Comparison of ENCODE assay signal across 39 cellular contexts in genomic region chr20:38331814-38332213, GRCh38. TPM values are rescaled to one million over a fixed set of nuclear protein-coding genes. Genes with fewer than 3 reads are reported as not detected.
"Had no signal": no experiment of that assay in that cellular context is flagged by ENCODE, and none has a peak within 500 bp of the region (broad histone marks: within the 10 kb centered on the region; RNA-seq: fewer than 3 reads in every experiment).

No MANE protein-coding gene starts in this region.

- H3K4me3 ChIP-seq: ascending aorta, cardiac muscle cell had no signal

- H3K36me3 Mint-ChIP-seq: activated CD8-positive, alpha-beta memory T cell treated with anti-CD3 and anti-CD28 coated beads, Interleukin-2, amount 10 ng/mL, durations not matched to agents 7 days and 5 days; activated naive CD4-positive, alpha-beta T cell treated with anti-CD3 and anti-CD28 coated beads, Interleukin-2, amount 10 ng/mL, durations not matched to agents 7 days and 5 days; activated naive CD4-positive, alpha-beta T cell treated with anti-CD3 and anti-CD28 coated beads, Interleukin-2, amount 50 U/mL, for 24 hours; activated naive CD8-positive, alpha-beta T cell; activated naive CD8-positive, alpha-beta T cell treated with anti-CD3 and anti-CD28 coated beads, Interleukin-2, amount 10 ng/mL, durations not matched to agents 7 days and 5 days; brain had no signal

- H3K9me3 Mint-ChIP-seq: activated CD4-positive, alpha-beta memory T cell treated with anti-CD3 and anti-CD28 coated beads, Interleukin-2, amount 10 ng/mL, durations not matched to agents 7 days and 5 days; activated CD4-positive, alpha-beta T cell treated with anti-CD3 and anti-CD28 coated beads, Interleukin-2, amount 10 ng/mL, durations not matched to agents 7 days and 5 days; activated naive CD4-positive, alpha-beta T cell treated with anti-CD3 and anti-CD28 coated beads, Interleukin-2, amount 10 ng/mL, durations not matched to agents 7 days and 5 days; activated naive CD4-positive, alpha-beta T cell treated with anti-CD3 and anti-CD28 coated beads, Interleukin-2, amount 50 U/mL, for 24 hours; activated naive CD8-positive, alpha-beta T cell treated with anti-CD3 and anti-CD28 coated beads, Interleukin-2, amount 50 U/mL, for 24 hours; activated T-cell treated with anti-CD3 and anti-CD28 coated beads, Interleukin-2, amount 50 U/mL, for 24 hours; activated T-helper 2 cell treated with anti-CD3 and anti-CD28 coated beads, Interferon-gamma antibody, Interleukin-2, Interleukin-4, amounts not matched to agents 10 μg/mL and 5 μg/mL and 100 μg/mL, durations not matched to agents 14 hours and 24 hours and 36 hours; central memory CD8-positive, alpha-beta T cell; T-helper 1 cell treated with Interleukin-12 subunit alpha and Interleukin-12 subunit beta and Interleukin-4 antibody, amounts not matched to agents 30 μg/mL and 1 μg/mL, for 36 hours; T-helper 2 cell treated with Interferon-gamma antibody and Interleukin-4, amounts not matched to agents 5 μg/mL and 100 μg/mL, for 36 hours had no signal

- H3K4me1 Mint-ChIP-seq: activated CD4-positive, alpha-beta memory T cell treated with anti-CD3 and anti-CD28 coated beads, Interleukin-2, amount 10 ng/mL, durations not matched to agents 7 days and 5 days; activated CD4-positive, alpha-beta T cell treated with anti-CD3 and anti-CD28 coated beads for 36 hours; activated CD4-positive, alpha-beta T cell treated with anti-CD3 and anti-CD28 coated beads, Interleukin-2, amount 10 ng/mL, durations not matched to agents 7 days and 5 days; activated CD8-positive, alpha-beta memory T cell treated with anti-CD3 and anti-CD28 coated beads, Interleukin-2, amount 10 ng/mL, durations not matched to agents 7 days and 5 days; activated naive CD4-positive, alpha-beta T cell treated with anti-CD3 and anti-CD28 coated beads, Interleukin-2, amount 10 ng/mL, durations not matched to agents 7 days and 5 days; activated naive CD4-positive, alpha-beta T cell treated with anti-CD3 and anti-CD28 coated beads, Interleukin-2, amount 50 U/mL, for 24 hours; activated naive CD8-positive, alpha-beta T cell treated with anti-CD3 and anti-CD28 coated beads, Interleukin-2, amount 10 ng/mL, durations not matched to agents 7 days and 5 days; activated naive CD8-positive, alpha-beta T cell treated with anti-CD3 and anti-CD28 coated beads, Interleukin-2, amount 50 U/mL, for 24 hours; central memory CD8-positive, alpha-beta T cell had no signal

- FAIRE-seq: bronchial epithelial cell, TTC549 had no signal

- H3K27me3 ChIP-seq: ascending aorta, cardiac muscle cell had no signal

- DNase-seq: activated CD4-positive, alpha-beta memory T cell treated with anti-CD3 and anti-CD28 coated beads, Interleukin-2, amount 10 ng/mL, durations not matched to agents 7 days and 5 days; activated CD4-positive, alpha-beta T cell treated with anti-CD3 and anti-CD28 coated beads for 1 hour; activated CD4-positive, alpha-beta T cell treated with anti-CD3 and anti-CD28 coated beads for 36 hours; activated CD4-positive, alpha-beta T cell treated with anti-CD3 and anti-CD28 coated beads for 48 hours; activated CD4-positive, alpha-beta T cell treated with anti-CD3 and anti-CD28 coated beads, Interleukin-2, amount 10 ng/mL, durations not matched to agents 7 days and 5 days; activated CD4-positive, alpha-beta T cell treated with anti-CD3 and anti-CD28 coated beads, Interleukin-2, amount 50 U/mL, for 48 hours; activated CD4-positive, CD25-positive, alpha-beta regulatory T cell; activated CD8-positive, alpha-beta memory T cell treated with anti-CD3 and anti-CD28 coated beads for 24 hours; activated CD8-positive, alpha-beta memory T cell treated with anti-CD3 and anti-CD28 coated beads, Interleukin-2, amount 10 ng/mL, durations not matched to agents 7 days and 5 days; activated CD8-positive, alpha-beta memory T cell treated with anti-CD3 and anti-CD28 coated beads, Interleukin-2, amount 50 U/mL, for 48 hours; activated CD8-positive, alpha-beta T cell treated with anti-CD3 and anti-CD28 coated beads, Interleukin-2, amount 10 ng/mL, durations not matched to agents 7 days and 5 days; activated effector memory CD4-positive, alpha-beta T cell treated with Interleukin-2 at 50 U/mL for 16 hours; activated gamma-delta T cell; activated naive CD4-positive, alpha-beta T cell treated with anti-CD3 and anti-CD28 coated beads, Interleukin-2, amount 10 ng/mL, durations not matched to agents 7 days and 5 days; activated naive CD4-positive, alpha-beta T cell treated with Interleukin-2 at 50 U/mL for 16 hours; activated naive CD8-positive, alpha-beta T cell treated with anti-CD3 and anti-CD28 coated beads, Interleukin-2, amount 10 ng/mL, durations not matched to agents 7 days and 5 days; activated naive CD8-positive, alpha-beta T cell treated with anti-CD3 and anti-CD28 coated beads, Interleukin-2, amount 50 U/mL, for 24 hours; activated T-cell treated with anti-CD3 and anti-CD28 coated beads, Interleukin-2, amount 50 U/mL, for 24 hours; activated T-cell treated with anti-CD3 and anti-CD28 coated beads, Interleukin-2, amount 50 U/mL, for 48 hours; amygdala; anterior cingulate cortex; caudate nucleus; cerebellar nuclear complex; T-helper 2 cell; T-helper 9 cell had no signal

- ATAC-seq: activated CD4-positive, alpha-beta T cell treated with anti-CD3 and anti-CD28 coated beads for 36 hours; activated CD4-positive, CD25-positive, alpha-beta regulatory T cell treated with anti-CD3 and anti-CD28 coated beads, Interleukin-2, amount 50 U/mL, for 24 hours; activated CD8-positive, alpha-beta memory T cell treated with anti-CD3 and anti-CD28 coated beads, Interleukin-2, amount 10 ng/mL, durations not matched to agents 7 days and 5 days; activated CD8-positive, alpha-beta T cell treated with anti-CD3 and anti-CD28 coated beads, Interleukin-2, amount 10 ng/mL, durations not matched to agents 7 days and 5 days; activated naive CD8-positive, alpha-beta T cell treated with anti-CD3 and anti-CD28 coated beads, Interleukin-2, amount 50 U/mL, for 24 hours had no signal

- H3K27ac Mint-ChIP-seq: activated CD4-positive, alpha-beta memory T cell treated with anti-CD3 and anti-CD28 coated beads, Interleukin-2, amount 10 ng/mL, durations not matched to agents 7 days and 5 days; activated CD4-positive, alpha-beta T cell treated with anti-CD3 and anti-CD28 coated beads for 36 hours; activated CD4-positive, alpha-beta T cell treated with anti-CD3 and anti-CD28 coated beads, Interleukin-2, amount 10 ng/mL, durations not matched to agents 7 days and 5 days; activated CD8-positive, alpha-beta memory T cell treated with anti-CD3 and anti-CD28 coated beads, Interleukin-2, amount 10 ng/mL, durations not matched to agents 7 days and 5 days; activated CD8-positive, alpha-beta T cell treated with anti-CD3 and anti-CD28 coated beads, Interleukin-2, amount 10 ng/mL, durations not matched to agents 7 days and 5 days; activated naive CD4-positive, alpha-beta T cell treated with anti-CD3 and anti-CD28 coated beads, Interleukin-2, amount 10 ng/mL, durations not matched to agents 7 days and 5 days; activated naive CD4-positive, alpha-beta T cell treated with anti-CD3 and anti-CD28 coated beads, Interleukin-2, amount 50 U/mL, for 24 hours; activated naive CD8-positive, alpha-beta T cell; activated naive CD8-positive, alpha-beta T cell treated with anti-CD3 and anti-CD28 coated beads, Interleukin-2, amount 10 ng/mL, durations not matched to agents 7 days and 5 days; activated naive CD8-positive, alpha-beta T cell treated with anti-CD3 and anti-CD28 coated beads, Interleukin-2, amount 50 U/mL, for 24 hours; activated T-cell treated with anti-CD3 and anti-CD28 coated beads, Interleukin-2, amount 50 U/mL, for 24 hours; activated T-helper 2 cell treated with anti-CD3 and anti-CD28 coated beads, Interferon-gamma antibody, Interleukin-2, Interleukin-4, amounts not matched to agents 10 μg/mL and 5 μg/mL and 100 μg/mL, durations not matched to agents 14 hours and 24 hours and 36 hours; brain; T-helper 1 cell treated with Interleukin-12 subunit alpha and Interleukin-12 subunit beta and Interleukin-4 antibody, amounts not matched to agents 30 μg/mL and 1 μg/mL, for 36 hours; T-helper 2 cell treated with Interferon-gamma antibody and Interleukin-4, amounts not matched to agents 5 μg/mL and 100 μg/mL, for 36 hours had no signal

- H3K36me3 ChIP-seq: ascending aorta, cardiac muscle cell had no signal

- H3K4me3 Mint-ChIP-seq: activated CD4-positive, alpha-beta memory T cell treated with anti-CD3 and anti-CD28 coated beads, Interleukin-2, amount 10 ng/mL, durations not matched to agents 7 days and 5 days; activated CD4-positive, alpha-beta T cell treated with anti-CD3 and anti-CD28 coated beads for 36 hours; activated CD4-positive, alpha-beta T cell treated with anti-CD3 and anti-CD28 coated beads, Interleukin-2, amount 10 ng/mL, durations not matched to agents 7 days and 5 days; activated CD8-positive, alpha-beta memory T cell treated with anti-CD3 and anti-CD28 coated beads, Interleukin-2, amount 10 ng/mL, durations not matched to agents 7 days and 5 days; activated CD8-positive, alpha-beta T cell treated with anti-CD3 and anti-CD28 coated beads, Interleukin-2, amount 10 ng/mL, durations not matched to agents 7 days and 5 days; activated naive CD4-positive, alpha-beta T cell treated with anti-CD3 and anti-CD28 coated beads, Interleukin-2, amount 10 ng/mL, durations not matched to agents 7 days and 5 days; activated naive CD4-positive, alpha-beta T cell treated with anti-CD3 and anti-CD28 coated beads, Interleukin-2, amount 50 U/mL, for 24 hours; activated naive CD8-positive, alpha-beta T cell; activated naive CD8-positive, alpha-beta T cell treated with anti-CD3 and anti-CD28 coated beads, Interleukin-2, amount 10 ng/mL, durations not matched to agents 7 days and 5 days; activated naive CD8-positive, alpha-beta T cell treated with anti-CD3 and anti-CD28 coated beads, Interleukin-2, amount 50 U/mL, for 24 hours; activated T-cell treated with anti-CD3 and anti-CD28 coated beads, Interleukin-2, amount 50 U/mL, for 24 hours; brain; central memory CD8-positive, alpha-beta T cell; T-helper 1 cell treated with Interleukin-12 subunit alpha and Interleukin-12 subunit beta and Interleukin-4 antibody, amounts not matched to agents 30 μg/mL and 1 μg/mL, for 36 hours; T-helper 2 cell treated with Interferon-gamma antibody and Interleukin-4, amounts not matched to agents 5 μg/mL and 100 μg/mL, for 36 hours had no signal

- H3K9me3 ChIP-seq: ascending aorta had no signal

- H3K4me1 ChIP-seq: ascending aorta had no signal

- H3K27ac ChIP-seq: ascending aorta, cardiac muscle cell, VCaP had no signal

RNA-seq across cellular contexts. Expression of gene LBP, which starts 14.5 kb away (rescaled TPM):
- total RNA-seq: activated CD4-positive, alpha-beta memory T cell treated with anti-CD3 and anti-CD28 coated beads, Interleukin-2, amount 10 ng/mL, durations not matched to agents 7 days and 5 days; activated CD4-positive, alpha-beta T cell treated with anti-CD3 and anti-CD28 coated beads for 36 hours; activated CD4-positive, alpha-beta T cell treated with anti-CD3 and anti-CD28 coated beads, Interleukin-2, amount 10 ng/mL, durations not matched to agents 7 days and 5 days; activated CD8-positive, alpha-beta memory T cell treated with anti-CD3 and anti-CD28 coated beads, Interleukin-2, amount 10 ng/mL, durations not matched to agents 7 days and 5 days; activated CD8-positive, alpha-beta T cell treated with anti-CD3 and anti-CD28 coated beads, Interleukin-2, amount 10 ng/mL, durations not matched to agents 7 days and 5 days; activated naive CD8-positive, alpha-beta T cell treated with anti-CD3 and anti-CD28 coated beads, Interleukin-2, amount 10 ng/mL, durations not matched to agents 7 days and 5 days; activated T-helper 2 cell treated with anti-CD3 and anti-CD28 coated beads, Interferon-gamma antibody, Interleukin-2, Interleukin-4, amounts not matched to agents 10 μg/mL and 5 μg/mL and 100 μg/mL, durations not matched to agents 14 hours and 24 hours and 36 hours; bronchial epithelial cell; cardiac muscle cell; chondrocyte had no signal
- polyA plus RNA-seq: cardiac muscle cell had no signal

RNA-seq across cellular contexts. Expression of gene BPI, which starts 27.9 kb away (rescaled TPM):
- total RNA-seq: activated CD4-positive, alpha-beta memory T cell treated with anti-CD3 and anti-CD28 coated beads, Interleukin-2, amount 10 ng/mL, durations not matched to agents 7 days and 5 days; activated CD4-positive, alpha-beta T cell treated with anti-CD3 and anti-CD28 coated beads for 36 hours; activated CD4-positive, alpha-beta T cell treated with anti-CD3 and anti-CD28 coated beads, Interleukin-2, amount 10 ng/mL, durations not matched to agents 7 days and 5 days; activated CD8-positive, alpha-beta memory T cell treated with anti-CD3 and anti-CD28 coated beads, Interleukin-2, amount 10 ng/mL, durations not matched to agents 7 days and 5 days; activated CD8-positive, alpha-beta T cell treated with anti-CD3 and anti-CD28 coated beads, Interleukin-2, amount 10 ng/mL, durations not matched to agents 7 days and 5 days; activated naive CD8-positive, alpha-beta T cell treated with anti-CD3 and anti-CD28 coated beads, Interleukin-2, amount 10 ng/mL, durations not matched to agents 7 days and 5 days; activated T-helper 2 cell treated with anti-CD3 and anti-CD28 coated beads, Interferon-gamma antibody, Interleukin-2, Interleukin-4, amounts not matched to agents 10 μg/mL and 5 μg/mL and 100 μg/mL, durations not matched to agents 14 hours and 24 hours and 36 hours; ascending aorta; bronchial epithelial cell; cardiac muscle cell had no signal
- polyA plus RNA-seq: cardiac muscle cell had no signal
